Comparison of ENCODE assay signal across 1 cellular context in genomic region chr12:23618718-23619117, GRCh38.
TF ChIP-seq lines count a peak whose summit lies in the region.

No MANE protein-coding gene starts in this region.

TF ChIP-seq in K562, 482 proteins besides CTCF, POLR2A, EP300 and RAD21 (continued from another document):
- TF ChIP-seq ZBTB11 (CRISPR knock-in tag; IDR thresholded peaks at IDR 0.05) (no peak), CEBPZ (IDR thresholded peaks at IDR 0.05; ENCODE audit: borderline replicate concordance, low read depth, low read length) (no peak), PHF20 (IDR thresholded peaks at IDR 0.05; ENCODE audit: partially characterized antibody) (no peak), HNRNPH1 (optimal IDR thresholded peaks at IDR 0.05; ENCODE audit: low read depth, low read length) (no peak), PATZ1 (CRISPR knock-in tag; IDR thresholded peaks at IDR 0.05; ENCODE audit: borderline replicate concordance) (no peak), RBM15 (IDR thresholded peaks at IDR 0.05; ENCODE audit: insufficient read depth, low read length) (no peak), SOX6 (IDR thresholded peaks at IDR 0.05) (no peak), CEBPG (CRISPR knock-in tag; IDR thresholded peaks at IDR 0.05) (no peak), CEBPG (tag; conservative IDR thresholded peaks at IDR 0.05 in 1 of 2, IDR thresholded peaks at IDR 0.05 in 1 of 2) (no peak), SRSF7 (optimal IDR thresholded peaks at IDR 0.05; ENCODE audit: low read depth, low read length) (no peak), ETS1 (conservative IDR thresholded peaks at IDR 0.05; ENCODE audit: control insufficient read depth, low read depth, low read length) (no peak), ZNF140 (CRISPR knock-in tag; IDR thresholded peaks at IDR 0.05) (no peak), BMI1 (IDR thresholded peaks at IDR 0.05; ENCODE audit: low read length) (no peak), PHB (CRISPR knock-in tag; IDR thresholded peaks at IDR 0.05) (no peak)
